10 cellular contexts compared by ENCODE assay signal in genomic region chr10:103618575-103619423, GRCh38.
DNase-seq lines count a peak whose midpoint lies in the region; ATAC-seq and TF ChIP-seq lines count a peak whose summit lies in the region.
"Had no signal": no experiment of that assay in that cellular context is flagged by ENCODE, and none has a peak within 500 bp of the region (broad histone marks: within the 10 kb centered on the region; RNA-seq: fewer than 3 reads in every experiment).

No MANE protein-coding gene starts in this region.

- H3K4me3 Mint-ChIP-seq in stimulated activated memory B cell treated with anti-CD40 and anti-IgM and Interleukin-4, amounts not matched to agents 10 μg/mL and 1 μg/mL and 100 μg/mL, for 72 hours, result no peak overlapping the region
- H3K4me3 Mint-ChIP-seq: stimulated activated naive B cell treated with anti-CD40 and anti-IgM and Interleukin-4, amounts not matched to agents 10 μg/mL and 1 μg/mL and 100 μg/mL, for 72 hours had no signal

- no peaks in the 10 kb centered on the region for H3K9me3 ChIP-seq in esophagus muscularis mucosa
- H3K9me3 ChIP-seq in mucosa of descending colon, result no peaks in the 10 kb centered on the region

- 68% methylated on average over 9 of the region's 19 CpGs for WGBS in esophagus muscularis mucosa
- 37% methylated on average over 19 of the region's 19 CpGs for WGBS in urinary bladder

- DNase-seq in NCI-H446 treated with DMSO at 0.1 percent for 48 hours (lab: John Stamatoyannopoulos, UW) (peak; percentile 28), esophagus muscularis mucosa (ENCODE audit: extremely low spot score) (no peak), mucosa of descending colon (peak; percentile 46 to 58 (median 51)), NCI-H1417 treated with DMSO at 0.1 percent for 48 hours (lab: John Stamatoyannopoulos, UW) (no peak)
- no peak for DNase-seq in activated T-cell treated with anti-CD3 and anti-CD28 coated beads, Interleukin-2, amount 50 U/mL, for 48 hours
- DNase-seq: activated CD8-positive, alpha-beta memory T cell treated with anti-CD3 and anti-CD28 coated beads for 24 hours; PC-3; stimulated activated naive B cell treated with anti-CD40 and anti-IgM and Interleukin-4, amounts not matched to agents 10 μg/mL and 1 μg/mL and 100 μg/mL, for 72 hours had no signal

- no peaks in the 10 kb centered on the region for H3K9me3 Mint-ChIP-seq in stimulated activated memory B cell treated with anti-CD40 and anti-IgM and Interleukin-4, amounts not matched to agents 10 μg/mL and 1 μg/mL and 100 μg/mL, for 72 hours
- H3K9me3 Mint-ChIP-seq: stimulated activated naive B cell treated with anti-CD40 and anti-IgM and Interleukin-4, amounts not matched to agents 10 μg/mL and 1 μg/mL and 100 μg/mL, for 72 hours had no signal

- H3K4me3 ChIP-seq in esophagus muscularis mucosa, result no peak overlapping the region
- H3K4me3 ChIP-seq in mucosa of descending colon, result no peak overlapping the region
- no peak overlapping the region for H3K4me3 ChIP-seq in urinary bladder (ENCODE audit: low read depth, low read length)

- H3K4me1 ChIP-seq in esophagus muscularis mucosa, result peaks cover 82 to 95% (median 88%) of the 10 kb centered on the region in 4 donors
- peaks cover 2% of the 10 kb centered on the region for H3K4me1 ChIP-seq in mucosa of descending colon (ENCODE audit: low read depth)
- H3K4me1 ChIP-seq in urinary bladder (ENCODE audit: insufficient read depth), result no peaks in the 10 kb centered on the region

- H3K27ac Mint-ChIP-seq in stimulated activated memory B cell treated with anti-CD40 and anti-IgM and Interleukin-4, amounts not matched to agents 10 μg/mL and 1 μg/mL and 100 μg/mL, for 72 hours, result no peak overlapping the region

- peaks cover 5% of the 10 kb centered on the region for H3K4me1 Mint-ChIP-seq in stimulated activated memory B cell treated with anti-CD40 and anti-IgM and Interleukin-4, amounts not matched to agents 10 μg/mL and 1 μg/mL and 100 μg/mL, for 72 hours

- no peaks in the 10 kb centered on the region for H3K27me3 Mint-ChIP-seq in stimulated activated memory B cell treated with anti-CD40 and anti-IgM and Interleukin-4, amounts not matched to agents 10 μg/mL and 1 μg/mL and 100 μg/mL, for 72 hours
- H3K27me3 Mint-ChIP-seq: stimulated activated naive B cell treated with anti-CD40 and anti-IgM and Interleukin-4, amounts not matched to agents 10 μg/mL and 1 μg/mL and 100 μg/mL, for 72 hours had no signal

- H3K27ac ChIP-seq in esophagus muscularis mucosa (replicated peaks in 1 of 4), result peak overlapping the region; percentile 56 to 76 (median 66)
- peak overlapping the region; percentile 11 for H3K27ac ChIP-seq in urinary bladder (ENCODE audit: low read depth)

- peaks cover 8 to 80% (median 69%) of the 10 kb centered on the region in 4 donors for H3K36me3 ChIP-seq in esophagus muscularis mucosa
- H3K36me3 ChIP-seq in mucosa of descending colon (ENCODE audit: low read depth), result no peaks in the 10 kb centered on the region
- no peaks in the 10 kb centered on the region for H3K36me3 ChIP-seq in urinary bladder (ENCODE audit: insufficient read depth)

- ATAC-seq in mucosa of descending colon, result peak; percentile 20
- no peak for ATAC-seq in stimulated activated memory B cell treated with anti-CD40 and anti-IgM and Interleukin-4, amounts not matched to agents 10 μg/mL and 1 μg/mL and 100 μg/mL, for 72 hours
- ATAC-seq: PC-3; stimulated activated naive B cell treated with anti-CD40 and anti-IgM and Interleukin-4, amounts not matched to agents 10 μg/mL and 1 μg/mL and 100 μg/mL, for 72 hours had no signal

- H3K27me3 ChIP-seq in esophagus muscularis mucosa, result no peaks in the 10 kb centered on the region

- no peak for TF ChIP-seq POLR2A in esophagus muscularis mucosa (IDR thresholded peaks at IDR 0.05; ENCODE audit: low read depth)

- H3K36me3 Mint-ChIP-seq in stimulated activated memory B cell treated with anti-CD40 and anti-IgM and Interleukin-4, amounts not matched to agents 10 μg/mL and 1 μg/mL and 100 μg/mL, for 72 hours, result peaks cover 26% of the 10 kb centered on the region

- no peak for TF ChIP-seq EP300 in esophagus muscularis mucosa (IDR thresholded peaks at IDR 0.05)

- TF ChIP-seq CTCF in esophagus muscularis mucosa (IDR thresholded peaks at IDR 0.05) (no peak), mucosa of descending colon (IDR thresholded peaks at IDR 0.05) (no peak)

- intact Hi-C loops in esophagus muscularis mucosa (cut with DNase I) (no loop called here), mucosa of descending colon (cut with DNase I, micrococcal nuclease) (loop anchor here in 1 of 2 donors (10.0 kb wide), 1 partner anchor 46 kb away; no protein-coding TSS in a partner anchor)

Comparison
In these comparisons a context has a peak if more than half of its experiments do, and no peak if none do; other contexts are left out.
1. DNase-seq: peak in NCI-H446 treated with DMSO at 0.1 percent for 48 hours (single experiment) and mucosa of descending colon (3 of 3); none in esophagus muscularis mucosa (single experiment), NCI-H1417 treated with DMSO at 0.1 percent for 48 hours (single experiment) and activated T-cell treated with anti-CD3 and anti-CD28 coated beads, Interleukin-2, amount 50 U/mL, for 48 hours (0 of 2).